ENCODE assay signal across 8 cellular contexts in the genomic region with DNA sequence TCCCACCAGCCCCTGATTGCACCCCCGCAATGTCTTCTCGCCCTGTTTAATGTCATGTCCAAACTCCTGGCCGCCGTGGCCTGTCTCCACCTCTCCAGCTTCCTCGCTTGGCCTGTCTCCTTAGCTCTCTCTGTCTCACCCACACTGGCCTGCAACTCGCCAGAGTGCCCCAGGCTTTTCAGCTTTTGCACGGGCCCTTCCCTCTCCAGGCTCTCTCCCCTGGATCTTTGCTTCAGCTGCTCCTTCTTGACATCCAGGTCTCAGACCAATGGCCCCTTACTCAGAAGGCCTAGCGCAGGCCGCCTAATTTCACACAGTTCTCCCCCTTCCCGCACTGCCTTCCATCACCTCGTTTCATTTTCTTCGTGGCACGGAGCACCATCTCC. TPM values are rescaled to one million over a fixed set of nuclear protein-coding genes. Genes with fewer than 3 reads are reported as not detected.
DNase-seq lines count a peak whose midpoint lies in the region; ATAC-seq, FAIRE-seq and TF ChIP-seq lines count a peak whose summit lies in the region.

No MANE protein-coding gene starts in this region.

- H3K27ac ChIP-seq in gastroesophageal sphincter (peak overlapping the region; percentile 21 to 89 (median 79)), pancreas (peak overlapping the region in 2 of 4 donors; percentile 5 to 16)

- H3K4me3 ChIP-seq in gastroesophageal sphincter (peak overlapping the region; percentile 75 to 95), pancreas (peak overlapping the region; percentile 78 to 100 (median 90))

- no peaks in the 10 kb centered on the region for H3K9me3 Mint-ChIP-seq in activated CD8-positive, alpha-beta T cell treated with anti-CD3 and anti-CD28 coated beads, Interleukin-2, amount 10 ng/mL, durations not matched to agents 7 days and 5 days (ENCODE audit: insufficient read depth)

- CTCF ChIA-PET in activated CD8-positive, alpha-beta T cell treated with anti-CD3 and anti-CD28 coated beads, Interleukin-2, amount 10 ng/mL, durations not matched to agents 7 days and 5 days (lab: Charles Lee), result interaction anchor here (1.0 to 3.0 kb wide), 7 partner anchors 8 to 536 kb away, joined by 3 to 11 read pairs (median 5); partner anchors contain the start of genes MRPS33 and SSBP1

- peaks cover 29% of the 10 kb centered on the region for H3K36me3 Mint-ChIP-seq in activated CD8-positive, alpha-beta T cell treated with anti-CD3 and anti-CD28 coated beads, Interleukin-2, amount 10 ng/mL, durations not matched to agents 7 days and 5 days (ENCODE audit: low read depth)

- H3K4me1 Mint-ChIP-seq in activated CD8-positive, alpha-beta T cell treated with anti-CD3 and anti-CD28 coated beads, Interleukin-2, amount 10 ng/mL, durations not matched to agents 7 days and 5 days (ENCODE audit: low read depth), result peaks cover 29% of the 10 kb centered on the region

- DNase-seq in GM10266 (ENCODE audit: extremely low spot score) (peak; percentile 23), pancreas (peak in 2 of 6 donors; percentile 15 to 45), COLO668 (lab: John Stamatoyannopoulos, UW; ENCODE audit: unreplicated experiment) (no peak)
- no peak for DNase-seq in activated CD8-positive, alpha-beta T cell treated with anti-CD3 and anti-CD28 coated beads, Interleukin-2, amount 10 ng/mL, durations not matched to agents 7 days and 5 days
- no peak for DNase-seq in stimulated activated CD4-positive, alpha-beta T cell treated with anti-CD3 and anti-CD28 coated beads, Interleukin-2, amount 100 ng/mL, for 24 hours

- H3K36me3 ChIP-seq in gastroesophageal sphincter, result peaks cover 0 to 3% of the 10 kb centered on the region in 2 donors
- no peaks in the 10 kb centered on the region for H3K36me3 ChIP-seq in pancreas

- ATAC-seq in HG02884 (IDR thresholded peaks at IDR 0.05; ENCODE audit: unreplicated experiment) (peak; percentile 15), gastroesophageal sphincter (no peak), pancreas (peak in 3 of 4 donors; percentile 17 to 37 (median 36)), HG02571 (IDR thresholded peaks at IDR 0.05; ENCODE audit: unreplicated experiment) (no peak)
- peak; percentile 8 for ATAC-seq in activated CD8-positive, alpha-beta T cell treated with anti-CD3 and anti-CD28 coated beads, Interleukin-2, amount 10 ng/mL, durations not matched to agents 7 days and 5 days

- H3K4me3 Mint-ChIP-seq in activated CD8-positive, alpha-beta T cell treated with anti-CD3 and anti-CD28 coated beads, Interleukin-2, amount 10 ng/mL, durations not matched to agents 7 days and 5 days, result peak overlapping the region; percentile 91

- H3K9me3 ChIP-seq in gastroesophageal sphincter (no peaks in the 10 kb centered on the region), pancreas (no peaks in the 10 kb centered on the region)

- peak overlapping the region; percentile 90 for H3K27ac Mint-ChIP-seq in activated CD8-positive, alpha-beta T cell treated with anti-CD3 and anti-CD28 coated beads, Interleukin-2, amount 10 ng/mL, durations not matched to agents 7 days and 5 days

- TF ChIP-seq CTCF in GM10266 (IDR thresholded peaks at IDR 0.05; ENCODE audit: control insufficient read depth, insufficient read depth, low read depth, missing control alignments), result no peak
- no peak for TF ChIP-seq CTCF in gastroesophageal sphincter (IDR thresholded peaks at IDR 0.05)
- TF ChIP-seq CTCF in pancreas (IDR thresholded peaks at IDR 0.05), result no peak

- POLR2A ChIA-PET in activated CD8-positive, alpha-beta T cell treated with anti-CD3 and anti-CD28 coated beads, Interleukin-2, amount 10 ng/mL, durations not matched to agents 7 days and 5 days (lab: Charles Lee), result interaction anchor here (0.8 to 2.3 kb wide), 5 partner anchors 8 to 583 kb away, joined by 3 to 9 read pairs (median 5); partner anchors contain the start of gene SSBP1

- no peak for TF ChIP-seq POLR2A in gastroesophageal sphincter (IDR thresholded peaks at IDR 0.05)

- H3K27me3 Mint-ChIP-seq in activated CD8-positive, alpha-beta T cell treated with anti-CD3 and anti-CD28 coated beads, Interleukin-2, amount 10 ng/mL, durations not matched to agents 7 days and 5 days (ENCODE audit: low read depth), result no peaks in the 10 kb centered on the region

- intact Hi-C loops in pancreas (cut with DNase I), result no loop called here

- H3K27me3 ChIP-seq in gastroesophageal sphincter (no peaks in the 10 kb centered on the region), pancreas (no peaks in the 10 kb centered on the region)

- TF ChIP-seq EP300 in gastroesophageal sphincter (IDR thresholded peaks at IDR 0.05), result no peak

- WGBS in gastroesophageal sphincter (ENCODE audit: low coverage in 1 of 2), 2 donors, result 6 to 13% methylated on average over 12 to 13 of the region's 13 CpGs
- WGBS in pancreas, 2 donors, result 35 to 37% methylated on average over 13 of the region's 13 CpGs

- H3K4me1 ChIP-seq in gastroesophageal sphincter (peaks cover 0 to 33% (median 13%) of the 10 kb centered on the region in 3 donors), pancreas (peaks cover 0 to 12% (median 0%) of the 10 kb centered on the region in 3 donors)

- no peak for FAIRE-seq in pancreas (lab: Jason Lieb, UNC)

RNA-seq across cellular contexts. Expression of gene AGK, which starts 0.5 kb away (rescaled TPM):
- total RNA-seq in activated CD8-positive, alpha-beta T cell treated with anti-CD3 and anti-CD28 coated beads, Interleukin-2, amount 10 ng/mL, durations not matched to agents 7 days and 5 days, result 10 to 100 TPM; 41.0 to 41.2 TPM
- total RNA-seq in gastroesophageal sphincter (10 to 100 TPM; 21.0 to 30.8 (median 25.5) TPM), pancreas (10 to 100 TPM in 3 of 6 donors, 1 to 10 TPM in 3; 7.0 to 13.6 (median 10.2) TPM)
- polyA plus RNA-seq in pancreas, result 10 to 100 TPM in 1 of 2 donors, 1 to 10 TPM in 1; 5.6 to 10.8 TPM

Comparison
In these comparisons a context has a peak if more than half of its experiments do, and no peak if none do; other contexts are left out.
1. ATAC-seq: peak in HG02884 (single experiment), activated CD8-positive, alpha-beta T cell treated with anti-CD3 and anti-CD28 coated beads, Interleukin-2, amount 10 ng/mL, durations not matched to agents 7 days and 5 days (single experiment) and pancreas (3 of 4); none in gastroesophageal sphincter (single experiment) and HG02571 (single experiment).